In genomic region chr11:19951558-19952083, GRCh38 we compare ENCODE assay signal across 8 cellular contexts.
DNase-seq lines count a peak whose midpoint lies in the region; ATAC-seq and TF ChIP-seq lines count a peak whose summit lies in the region.

No MANE protein-coding gene starts in this region.

- no peaks in the 10 kb centered on the region for H3K36me3 Mint-ChIP-seq in T-helper 2 cell treated with Interferon-gamma antibody and Interleukin-4, amounts not matched to agents 5 μg/mL and 100 μg/mL, for 36 hours (ENCODE audit: low read depth)
- no peaks in the 10 kb centered on the region for H3K36me3 Mint-ChIP-seq in neural crest cell (ENCODE audit: low read depth)

- no peaks in the 10 kb centered on the region for H3K9me3 ChIP-seq in BE2C

- H3K4me1 Mint-ChIP-seq in T-helper 2 cell treated with Interferon-gamma antibody and Interleukin-4, amounts not matched to agents 5 μg/mL and 100 μg/mL, for 36 hours (ENCODE audit: low read depth): peaks cover 5% of the 10 kb centered on the region
- peaks cover 17% of the 10 kb centered on the region for H3K4me1 Mint-ChIP-seq in neural crest cell

- ATAC-seq in GM18498 (IDR thresholded peaks at IDR 0.05; ENCODE audit: unreplicated experiment) (peak; percentile 90), HG02678 (IDR thresholded peaks at IDR 0.05; ENCODE audit: unreplicated experiment) (peak; percentile 91)

- no peaks in the 10 kb centered on the region for H3K9me3 Mint-ChIP-seq in T-helper 2 cell treated with Interferon-gamma antibody and Interleukin-4, amounts not matched to agents 5 μg/mL and 100 μg/mL, for 36 hours
- no peaks in the 10 kb centered on the region for H3K9me3 Mint-ChIP-seq in neural crest cell

- no peak for TF ChIP-seq POLR2A in NB4 (IDR thresholded peaks at IDR 0.05; ENCODE audit: extremely low read depth, insufficient read length)

- H3K4me3 ChIP-seq in BE2C (ENCODE audit: low read depth, low read length) (peak overlapping the region; percentile 16; the same call in 1 of the 2 replicates), NB4 (ENCODE audit: low read depth, low read length) (no peak overlapping the region)

- H3K36me3 ChIP-seq in BE2C: no peaks in the 10 kb centered on the region

- DNase-seq in BE2C: no peak
- peak; percentile 39 for DNase-seq in NB4 (ENCODE audit: low read depth)
- DNase-seq in T-helper 2 cell treated with Interferon-gamma antibody and Interleukin-4, amounts not matched to agents 5 μg/mL and 100 μg/mL, for 36 hours (ENCODE audit: low spot score): no peak
- peak; percentile 27 for DNase-seq in fibroblast of gingiva (ENCODE audit: low read depth)
- no peak for DNase-seq in neural crest cell (ENCODE audit: low read depth, low spot score)
- no peak for DNase-seq in activated CD4-positive, alpha-beta T cell treated with anti-CD3 and anti-CD28 coated beads for 48 hours

- no peaks in the 10 kb centered on the region for H3K27me3 ChIP-seq in BE2C

- peak overlapping the region; percentile 36 for H3K4me3 Mint-ChIP-seq in T-helper 2 cell treated with Interferon-gamma antibody and Interleukin-4, amounts not matched to agents 5 μg/mL and 100 μg/mL, for 36 hours
- no peak overlapping the region for H3K4me3 Mint-ChIP-seq in neural crest cell

- H3K27ac Mint-ChIP-seq in T-helper 2 cell treated with Interferon-gamma antibody and Interleukin-4, amounts not matched to agents 5 μg/mL and 100 μg/mL, for 36 hours: no peak overlapping the region
- H3K27ac Mint-ChIP-seq in neural crest cell (ENCODE audit: unreplicated experiment): no peak overlapping the region

- TF ChIP-seq CTCF in BE2C (IDR thresholded peaks at IDR 0.05; ENCODE audit: low read depth, low read length) (peak; percentile 54), NB4 (IDR thresholded peaks at IDR 0.05; ENCODE audit: low read depth, low read length) (peak; percentile 34), neural crest cell (conservative IDR thresholded peaks at IDR 0.05) (peak; percentile 82)

- peaks cover 23% of the 10 kb centered on the region for H3K27me3 Mint-ChIP-seq in T-helper 2 cell treated with Interferon-gamma antibody and Interleukin-4, amounts not matched to agents 5 μg/mL and 100 μg/mL, for 36 hours (ENCODE audit: low read depth)
- H3K27me3 Mint-ChIP-seq in neural crest cell (ENCODE audit: low read depth): no peaks in the 10 kb centered on the region

- peaks cover 11% of the 10 kb centered on the region for H3K4me1 ChIP-seq in BE2C

Comparison
In these comparisons a context has a peak if more than half of its experiments do, and no peak if none do; other contexts are left out.
1. DNase-seq: peak in NB4 (single experiment) and fibroblast of gingiva (single experiment); none in BE2C (single experiment), T-helper 2 cell treated with Interferon-gamma antibody and Interleukin-4, amounts not matched to agents 5 μg/mL and 100 μg/mL, for 36 hours (single experiment), neural crest cell (single experiment) and activated CD4-positive, alpha-beta T cell treated with anti-CD3 and anti-CD28 coated beads for 48 hours (single experiment).
2. Peak in every context shown above with its lines, with median percentiles within 50 percentile points of each other: CTCF ChIP-seq.